In genomic region chr2:25851740-25852503, GRCh38 we compare ENCODE assay signal across 8 cellular contexts. TPM values are rescaled to one million over a fixed set of nuclear protein-coding genes. Genes with fewer than 3 reads are reported as not detected.
DNase-seq lines count a peak whose midpoint lies in the region; ATAC-seq, FAIRE-seq and TF ChIP-seq lines count a peak whose summit lies in the region.

No MANE protein-coding gene starts in this region.

- peak overlapping the region; percentile 42 for H3K27ac Mint-ChIP-seq in activated B cell treated with CpG ODN at 0.5 μM for 24 hours
- H3K27ac Mint-ChIP-seq in naive B cell = peak overlapping the region in 3 of 6 donors; percentile 17 to 87 (median 80)

- TF ChIP-seq CTCF in A549 (IDR thresholded peaks at IDR 0.05) = peak; percentile 97
- TF ChIP-seq CTCF in activated B cell treated with CpG ODN at 0.5 μM for 24 hours (IDR thresholded peaks at IDR 0.05) = no peak
- peak; percentile 27 to 75 (median 75) for TF ChIP-seq CTCF in vagina (IDR thresholded peaks at IDR 0.05)

- H3K4me1 ChIP-seq in A549 (peaks cover 15% of the 10 kb centered on the region; the same call in 2 of the 3 replicates), vagina (peaks cover 5% of the 10 kb centered on the region)

- H3K4me3 ChIP-seq in A549 (0 out of 3 replicates have a peak overlapping the region, but pooled peaks have one; percentile 16), vagina (no peak overlapping the region)

- TF ChIP-seq POLR2A in A549 (IDR thresholded peaks at IDR 0.05; ENCODE audit: low read length) (no peak), vagina (IDR thresholded peaks at IDR 0.05) (no peak)

- peaks cover 12% of the 10 kb centered on the region for H3K36me3 Mint-ChIP-seq in activated B cell treated with CpG ODN at 0.5 μM for 24 hours (ENCODE audit: low read depth)
- peaks cover 5 to 7% of the 10 kb centered on the region in 2 donors for H3K36me3 Mint-ChIP-seq in naive B cell

- H3K4me1 Mint-ChIP-seq in activated B cell treated with CpG ODN at 0.5 μM for 24 hours (peaks cover 36% of the 10 kb centered on the region), naive B cell (peaks cover 29 to 30% (median 30%) of the 10 kb centered on the region in 3 donors)

- no peaks in the 10 kb centered on the region for H3K27me3 ChIP-seq in vagina

- peak; percentile 99 for FAIRE-seq in A549 (lab: Jason Lieb, UNC)

- H3K27ac ChIP-seq in A549 = peak overlapping the region; percentile 62 to 86
- H3K27ac ChIP-seq in epithelial cell of prostate = peak overlapping the region; percentile 47
- H3K27ac ChIP-seq in vagina = no peak overlapping the region

- peak; percentile 86 to 87 for TF ChIP-seq RAD21 in A549 (conservative IDR thresholded peaks at IDR 0.05 in 1 of 2, IDR thresholded peaks at IDR 0.05 in 1 of 2)

- no peaks in the 10 kb centered on the region for H3K27me3 Mint-ChIP-seq in activated B cell treated with CpG ODN at 0.5 μM for 24 hours
- no peaks in the 10 kb centered on the region for H3K27me3 Mint-ChIP-seq in naive B cell

- DNase-seq in A549 (ENCODE audit: low read depth in 1 of 2, low spot score in 1 of 2) (peak; percentile 68 to 87), GF-D8 (lab: John Stamatoyannopoulos, UW) (peak; percentile 82), NCI-H2029 treated with DMSO at 0.1 percent for 48 hours (lab: John Stamatoyannopoulos, UW) (peak; percentile 32), activated B cell treated with CpG ODN at 0.5 μM for 24 hours (no peak), epithelial cell of prostate (ENCODE audit: low read depth, low spot score) (peak; percentile 18), naive B cell (peak; percentile 49), vagina (ENCODE audit: extremely low spot score in 2 of 2) (no peak)

- peak overlapping the region; percentile 70 for H3K4me2 ChIP-seq in A549

- POLR2A ChIA-PET in A549 (lab: Yijun Ruan, JAX) = interaction anchor here (0.6 to 1.9 kb wide), 2 partner anchors 9 to 27 kb away, joined by 4 to 11 read pairs; partner anchors contain the start of gene ASXL2
- POLR2A ChIA-PET in activated B cell treated with CpG ODN at 0.5 μM for 24 hours (lab: Charles Lee) = interaction anchor here (0.6 to 2.9 kb wide), 5 partner anchors 15 to 202 kb away, joined by 3 to 14 read pairs (median 3); partner anchors contain the start of gene ASXL2

- peak; percentile 93 to 94 for ATAC-seq in A549
- peak; percentile 82 for ATAC-seq in HG02623 (IDR thresholded peaks at IDR 0.05; ENCODE audit: unreplicated experiment)
- peak; percentile 91 for ATAC-seq in activated B cell treated with CpG ODN at 0.5 μM for 24 hours (ENCODE audit: low read depth)
- peak; percentile 92 to 95 for ATAC-seq in naive B cell (ENCODE audit: low read depth in 2 of 2)

- H3K9me3 ChIP-seq in A549 (no peaks in the 10 kb centered on the region), vagina (no peaks in the 10 kb centered on the region)

- H3K9me3 Mint-ChIP-seq in activated B cell treated with CpG ODN at 0.5 μM for 24 hours = peaks cover 3% of the 10 kb centered on the region
- peaks cover 0 to 5% (median 0%) of the 10 kb centered on the region in 7 donors for H3K9me3 Mint-ChIP-seq in naive B cell

- intact Hi-C loops in activated B cell treated with CpG ODN at 0.5 μM for 24 hours (cut with micrococcal nuclease) (loop anchor here (1.0 to 5.0 kb wide), 7 partner anchors 26 to 880 kb away; partner anchors contain the start of genes ASXL2 and DNAJC27), vagina (cut with DNase I) (no loop called here)

- CTCF ChIA-PET in A549 (lab: Yijun Ruan, JAX) = interaction anchor here (0.6 to 7.6 kb wide), 52 partner anchors 14 to 542 kb away, joined by 3 to 130 read pairs (median 4); partner anchors contain the start of genes ASXL2 and KIF3C
- CTCF ChIA-PET in activated B cell treated with CpG ODN at 0.5 μM for 24 hours (lab: Charles Lee) = interaction anchor here (0.7 to 3.9 kb wide), 16 partner anchors 8 to 293 kb away, joined by 3 to 25 read pairs (median 3); partner anchors contain the start of gene ASXL2

- WGBS in A549 (ENCODE audit: missing lambda C conversion rate) = 13% methylated on average over 11 of the region's 11 CpGs

- H3K36me3 ChIP-seq in vagina = no peaks in the 10 kb centered on the region

- TF ChIP-seq EP300 in A549 (IDR thresholded peaks at IDR 0.05) = no peak

- H3K4me3 Mint-ChIP-seq in activated B cell treated with CpG ODN at 0.5 μM for 24 hours (peak overlapping the region; percentile 58), naive B cell (peak overlapping the region in 4 of 8 donors; percentile 21 to 31 (median 22))

TF ChIP-seq in A549, 52 proteins besides CTCF, POLR2A, EP300 and RAD21:
- TF ChIP-seq TFCP2L1 (CRISPR knock-in tag; IDR thresholded peaks at IDR 0.05) = no peak
- TF ChIP-seq RARB (CRISPR knock-in tag; IDR thresholded peaks at IDR 0.05) = no peak
- TF ChIP-seq HOXA7 (CRISPR knock-in tag; IDR thresholded peaks at IDR 0.05) = no peak
- TF ChIP-seq FOSB (CRISPR knock-in tag; IDR thresholded peaks at IDR 0.05) = no peak
- TF ChIP-seq RCOR1 (IDR thresholded peaks at IDR 0.05; ENCODE audit: low read depth, low read length) = no peak
- TF ChIP-seq HES2 (IDR thresholded peaks at IDR 0.05) = no peak
- TF ChIP-seq ZNF302 (CRISPR knock-in tag; IDR thresholded peaks at IDR 0.05) = no peak
- TF ChIP-seq E2F6 (IDR thresholded peaks at IDR 0.05; ENCODE audit: borderline replicate concordance, low read depth) = no peak
- TF ChIP-seq ZFP36 (IDR thresholded peaks at IDR 0.05; ENCODE audit: borderline replicate concordance, partially characterized antibody) = no peak
- TF ChIP-seq CHD2 (IDR thresholded peaks at IDR 0.05; ENCODE audit: low read length, partially characterized antibody) = no peak
- TF ChIP-seq CBX2 (IDR thresholded peaks at IDR 0.05; ENCODE audit: borderline replicate concordance, low read depth) = no peak
- no peak for TF ChIP-seq FOSL2 (IDR thresholded peaks at IDR 0.05)
- TF ChIP-seq FOSL2 (CRISPR knock-in tag; IDR thresholded peaks at IDR 0.05) = no peak; the same call in 1 of the 2 replicates
- no peak for TF ChIP-seq ELK1 (IDR thresholded peaks at IDR 0.05; ENCODE audit: low read depth, low read length)
- no peak for TF ChIP-seq NPAS2 (CRISPR knock-in tag; IDR thresholded peaks at IDR 0.05; ENCODE audit: borderline replicate concordance)
- TF ChIP-seq ESRRA (IDR thresholded peaks at IDR 0.05; ENCODE audit: borderline replicate concordance, low read length) = no peak
- TF ChIP-seq SMC3 (IDR thresholded peaks at IDR 0.05) = peak; percentile 84
- TF ChIP-seq RNF2 (IDR thresholded peaks at IDR 0.05; ENCODE audit: borderline replicate concordance, low read depth) = no peak
- peak; percentile 20 to 64; a peak in 2 of 4 replicates for TF ChIP-seq CEBPB (IDR thresholded peaks at IDR 0.05)
- TF ChIP-seq MAX (IDR thresholded peaks at IDR 0.05) = peak; percentile 40; the same call in 1 of the 2 replicates
- TF ChIP-seq PHF8 (IDR thresholded peaks at IDR 0.05; ENCODE audit: borderline replicate concordance, low read depth) = no peak
- TF ChIP-seq HOXB5 (CRISPR knock-in tag; IDR thresholded peaks at IDR 0.05) = no peak

RNA-seq across cellular contexts. Expression of gene ASXL2, which starts 26.4 kb away (rescaled TPM):
- polyA plus RNA-seq in A549 (2011; rRNA removed) (26.4 and 26.6 TPM in 2 replicates), A549 (2017; fragmentation: RNase III; extraction: RNeasy Plus Mini Kit Qiagen cat#74134 plus additional on column Dnase treatment) (9.9 to 10.5 TPM (median 10.3 TPM) in 3 replicates), naive B cell (ENCODE audit: low read depth in 6 of 6) (10 to 100 TPM in 3 of 6 donors, 1 to 10 TPM in 3; 2.6 to 13.8 (median 8.9) TPM)
- 3.8 and 5.1 TPM in 2 replicates for polyA plus RNA-seq in A549 (2012; cell fraction: cytosol; rRNA removed)
- 4.7 and 6.3 TPM in 2 replicates for polyA plus RNA-seq in A549 (2012; cell fraction: nucleus; rRNA removed)
- polyA minus RNA-seq in A549 (2011; rRNA and poly(A)+ RNA removed) = 29.6 and 35.0 TPM in 2 replicates
- total RNA-seq in activated B cell treated with CpG ODN at 0.5 μM for 24 hours (38.4 and 41.9 TPM in 2 replicates), vagina (16.2 TPM)

Comparison
In these comparisons a context has a peak if more than half of its experiments do, and no peak if none do; other contexts are left out.
1. DNase-seq: peak in A549 (2 of 2), GF-D8 (single experiment), NCI-H2029 treated with DMSO at 0.1 percent for 48 hours (single experiment), epithelial cell of prostate (single experiment) and naive B cell (single experiment); none in activated B cell treated with CpG ODN at 0.5 μM for 24 hours (single experiment) and vagina (0 of 2).
2. Peak in every context shown above with its lines, with median percentiles within 50 percentile points of each other: ATAC-seq.